15 cellular contexts compared by ENCODE assay signal in the genomic region with DNA sequence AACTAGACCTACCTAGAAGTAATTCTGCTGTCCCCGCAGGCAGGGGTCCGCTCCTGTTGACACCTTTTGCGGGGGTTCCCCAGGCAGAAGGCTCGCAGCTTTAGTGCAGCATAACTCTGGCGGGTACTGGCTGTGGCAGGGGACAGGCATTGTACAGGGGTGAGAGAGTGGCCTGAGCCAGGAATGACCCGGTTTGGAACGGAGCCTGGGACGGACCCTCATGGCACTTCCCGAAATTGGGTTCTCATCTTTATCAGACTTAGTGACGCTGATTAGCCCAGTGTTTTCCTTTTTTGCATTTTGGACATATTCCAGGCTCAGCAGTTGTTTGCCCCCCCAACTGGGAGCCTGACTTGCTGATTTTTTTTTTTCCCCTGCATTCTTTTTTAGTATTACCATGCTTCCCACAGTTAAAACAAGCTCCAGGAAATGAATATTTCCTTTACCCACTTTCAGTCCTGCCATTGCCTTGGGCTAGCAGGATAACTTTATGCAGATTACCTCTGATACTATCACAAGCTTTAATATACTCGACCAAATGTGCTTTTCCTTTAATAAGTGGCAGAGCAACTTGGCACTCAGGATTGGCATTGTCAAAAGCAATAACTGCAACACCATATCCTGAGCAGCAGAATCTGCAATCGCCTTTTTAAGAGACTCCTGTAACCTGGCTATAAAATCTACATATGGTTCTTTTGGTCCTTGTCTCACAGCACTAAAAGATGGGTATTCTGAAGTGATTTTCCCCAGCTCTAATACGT. TPM values are rescaled to one million over a fixed set of nuclear protein-coding genes. Genes with fewer than 3 reads are reported as not detected.
DNase-seq lines count a peak whose midpoint lies in the region; ATAC-seq, FAIRE-seq and TF ChIP-seq lines count a peak whose summit lies in the region.
"Had no signal": no experiment of that assay in that cellular context is flagged by ENCODE, and none has a peak within 500 bp of the region (broad histone marks: within the 10 kb centered on the region; RNA-seq: fewer than 3 reads in every experiment).

No MANE protein-coding gene starts in this region.

- BruUV-seq in IMR-90 (replicated peaks; lab: Mats Ljungman, UMichigan) (no TSS peak), endothelial cell of umbilical vein (replicated peaks; lab: Mats Ljungman, UMichigan) (no TSS peak)

- no peak overlapping the region for H2AFZ ChIP-seq in IMR-90 (replicated peaks; ENCODE audit: low read length, poor library complexity)
- H2AFZ ChIP-seq in endothelial cell of umbilical vein (ENCODE audit: low read depth, low read length): peak overlapping the region; percentile 61

- POLR2A ChIA-PET in IMR-90 (lab: Charles Lee; ENCODE audit: unreplicated experiment): no interaction called here
- POLR2A ChIA-PET in endothelial cell of umbilical vein (lab: Charles Lee): interaction anchor here (1.1 to 2.0 kb wide), 4 partner anchors 9 to 57 kb away, joined by 3 to 11 read pairs (median 4); a partner anchor contains a TSS

- H4K20me1 ChIP-seq in IMR-90 (ENCODE audit: insufficient read depth, low read length) (no peaks in the 10 kb centered on the region), endothelial cell of umbilical vein (replicated peaks; ENCODE audit: control insufficient read depth, extremely low read depth, insufficient read depth, low read length) (no peaks in the 10 kb centered on the region)

- H3K9me1 ChIP-seq in IMR-90 (ENCODE audit: insufficient read depth, low read length) (no peaks in the 10 kb centered on the region), endothelial cell of umbilical vein (replicated peaks; ENCODE audit: control insufficient read depth, extremely low read depth, insufficient read depth, low read length) (no peaks in the 10 kb centered on the region)

- H3K27ac ChIP-seq in IMR-90 (ENCODE audit: insufficient read depth, low read length): no peak overlapping the region
- H3K27ac ChIP-seq in endothelial cell of umbilical vein (ENCODE audit: insufficient read depth, low read depth, low read length): peak overlapping the region; percentile 6
- peak overlapping the region; percentile 20 for H3K27ac ChIP-seq in stomach smooth muscle (ENCODE audit: low read length)
- H3K27ac ChIP-seq: pancreas, RWPE1, WERI-Rb-1 had no signal

- no peak overlapping the region for H3K4me3 ChIP-seq in IMR-90 (ENCODE audit: insufficient read depth, low read depth, low read length)
- H3K4me3 ChIP-seq in endothelial cell of umbilical vein (replicated peaks in 1 of 3; ENCODE audit: insufficient read depth in 1 of 3, low read depth in 1 of 3, low read length in 3 of 3): no peak overlapping the region
- H3K4me3 ChIP-seq in stomach smooth muscle (ENCODE audit: low read length in 2 of 2): no peak overlapping the region
- H3K4me3 ChIP-seq: pancreas had no signal

- no peaks in the 10 kb centered on the region for H3K9me3 Mint-ChIP-seq in mesothelial cell of epicardium
- H3K9me3 Mint-ChIP-seq: T-cell had no signal

- H3K4me1 Mint-ChIP-seq in mesothelial cell of epicardium: peaks cover 67% of the 10 kb centered on the region
- H3K4me1 Mint-ChIP-seq: B cell, T-cell had no signal

- 27% methylated on average over 7 of the region's 13 CpGs; no CpG with 5 or more reads in 1 of the 2 experiments for WGBS in IMR-90 (ENCODE audit: extremely low coverage in 2 of 2, insufficient read length in 1 of 2), 2 experiments

- no peak overlapping the region for H2BK120ac ChIP-seq in IMR-90 (ENCODE audit: low read depth, low read length)

- H3K27ac Mint-ChIP-seq in mesothelial cell of epicardium: peak overlapping the region; percentile 92
- H3K27ac Mint-ChIP-seq: B cell, T-cell had no signal

- H3K14ac ChIP-seq in IMR-90 (replicated peaks; ENCODE audit: low read depth, low read length): no peak overlapping the region

- H3K18ac ChIP-seq in IMR-90 (ENCODE audit: low read depth, low read length): no peak overlapping the region; the same call in 1 of the 2 replicates

- intact Hi-C loops in IMR-90 (cut with micrococcal nuclease): no loop called here
- intact Hi-C loops in endothelial cell of umbilical vein (cut with micrococcal nuclease): no loop called here

- TF ChIP-seq CTCF in IMR-90 (conservative IDR thresholded peaks at IDR 0.05; ENCODE audit: low read depth, low read length) (no peak), endothelial cell of umbilical vein (IDR thresholded peaks at IDR 0.05; ENCODE audit: extremely low read depth in 1 of 2, insufficient read depth in 1 of 2, low read depth in 1 of 2, low read length in 2 of 2) (no peak), mesothelial cell of epicardium (IDR thresholded peaks at IDR 0.05; ENCODE audit: unreplicated experiment) (no peak), omental fat pad (IDR thresholded peaks at IDR 0.05) (no peak)

- no peak overlapping the region for H3K56ac ChIP-seq in IMR-90 (ENCODE audit: extremely low read depth, insufficient read depth, low read length)

- in situ Hi-C loops in IMR-90 (cut with MboI; ENCODE audit: low sequenced_read_pairs): no loop called here

- H4K91ac ChIP-seq in IMR-90 (ENCODE audit: insufficient read depth, low read depth, low read length): no peak overlapping the region

- no peak overlapping the region for H3K4me3 Mint-ChIP-seq in mesothelial cell of epicardium
- H3K4me3 Mint-ChIP-seq: B cell, T-cell had no signal

- DNase-seq in IMR-90: no peak
- peak; percentile 57 for DNase-seq in endothelial cell of umbilical vein (ENCODE audit: low read depth, low spot score)
- DNase-seq in mesothelial cell of epicardium (ENCODE audit: low spot score in 2 of 2, unreplicated experiment in 2 of 2): no peak
- DNase-seq in OCI-M2 (lab: John Stamatoyannopoulos, UW; ENCODE audit: unreplicated experiment): no peak
- DNase-seq in omental fat pad (ENCODE audit: low spot score): no peak
- DNase-seq: activated effector memory CD4-positive, alpha-beta T cell treated with Interleukin-2 at 50 U/mL for 16 hours; cortex of kidney; NCI-H345; pancreas; T-cell; WERI-Rb-1 had no signal

- H2BK20ac ChIP-seq in IMR-90 (ENCODE audit: low read depth, low read length): no peak overlapping the region

- dilution Hi-C loops in IMR-90 (cut with HindIII; ENCODE audit: low sequenced_read_pairs, unreplicated experiment): loop anchor here (25.0 kb wide), 1 partner anchor 240 kb away; no protein-coding TSS in a partner anchor
- dilution Hi-C loops in endothelial cell of umbilical vein (cut with MboI; ENCODE audit: extremely low pct_ligation_motif_present, low sequenced_read_pairs): loop anchor here (25.0 kb wide), 1 partner anchor 365 kb away; no protein-coding TSS in a partner anchor

- H3K27me3 Mint-ChIP-seq in mesothelial cell of epicardium (ENCODE audit: low read depth): no peaks in the 10 kb centered on the region
- H3K27me3 Mint-ChIP-seq: T-cell had no signal

- H3K36me3 Mint-ChIP-seq in mesothelial cell of epicardium: no peaks in the 10 kb centered on the region
- H3K36me3 Mint-ChIP-seq: T-cell had no signal

- H3K36me3 ChIP-seq in IMR-90 (ENCODE audit: control insufficient read depth, insufficient read depth, low read length): no peaks in the 10 kb centered on the region
- no peaks in the 10 kb centered on the region for H3K36me3 ChIP-seq in endothelial cell of umbilical vein (ENCODE audit: control insufficient read depth in 2 of 2, extremely low read depth in 1 of 2, insufficient read depth in 2 of 2, low read length in 2 of 2)
- H3K36me3 ChIP-seq in stomach smooth muscle (ENCODE audit: control insufficient read depth in 2 of 2, insufficient read depth in 2 of 2, low read length in 2 of 2): no peaks in the 10 kb centered on the region
- H3K36me3 ChIP-seq: pancreas, WERI-Rb-1 had no signal

- H2AK9ac ChIP-seq in IMR-90 (replicated peaks; ENCODE audit: low read depth, low read length, poor library complexity): no peak overlapping the region

- H3K27me3 ChIP-seq in IMR-90 (ENCODE audit: control insufficient read depth, insufficient read depth, low read length) (no peaks in the 10 kb centered on the region), endothelial cell of umbilical vein (ENCODE audit: control insufficient read depth in 2 of 2, insufficient read depth in 2 of 2, low read length in 2 of 2) (no peaks in the 10 kb centered on the region), stomach smooth muscle (ENCODE audit: control insufficient read depth in 1 of 2, insufficient read depth in 2 of 2, low read length in 2 of 2) (no peaks in the 10 kb centered on the region)
- H3K27me3 ChIP-seq: pancreas had no signal

- no peak overlapping the region for H3K4ac ChIP-seq in IMR-90 (ENCODE audit: low read depth, low read length)

- no peak overlapping the region for H4K5ac ChIP-seq in IMR-90 (ENCODE audit: low read depth, low read length)

- H3K9ac ChIP-seq in IMR-90 (ENCODE audit: low read depth, low read length) (no peak overlapping the region), endothelial cell of umbilical vein (replicated peaks; ENCODE audit: extremely low read depth, insufficient read depth, low read length) (no peak overlapping the region), stomach smooth muscle (ENCODE audit: low read length in 2 of 2) (peak overlapping the region in 1 of 2 donors; percentile 35)

- no peak overlapping the region for H2BK15ac ChIP-seq in IMR-90 (ENCODE audit: low read depth, low read length)

- TF ChIP-seq RAD21 in IMR-90 (IDR thresholded peaks at IDR 0.05; ENCODE audit: low read length): no peak

- no peak overlapping the region for H3K23ac ChIP-seq in IMR-90 (ENCODE audit: low read depth, low read length)

- FAIRE-seq in endothelial cell of umbilical vein (lab: Jason Lieb, UNC): peak; percentile 80

- no peaks in the 10 kb centered on the region for H3K79me1 ChIP-seq in IMR-90 (ENCODE audit: low read depth in 1 of 2, low read length in 2 of 2)

- no peaks in the 10 kb centered on the region; the same call in 1 of the 2 replicates for H3K4me1 ChIP-seq in IMR-90 (ENCODE audit: control insufficient read depth, insufficient read depth, low read length)
- H3K4me1 ChIP-seq in endothelial cell of umbilical vein (ENCODE audit: control insufficient read depth, extremely low read depth, insufficient read depth, low read length): peaks cover 15% of the 10 kb centered on the region
- peaks cover 22% of the 10 kb centered on the region for H3K4me1 ChIP-seq in stomach smooth muscle (ENCODE audit: control insufficient read depth, insufficient read depth, low read length)

- no peak for ATAC-seq in IMR-90 (ENCODE audit: low read depth)
- ATAC-seq in HG03442 (IDR thresholded peaks at IDR 0.05; ENCODE audit: unreplicated experiment): no peak
- no peak for ATAC-seq in omental fat pad (ENCODE audit: low FRiP score)
- ATAC-seq: T-cell had no signal

- no peaks in the 10 kb centered on the region for H3K79me2 ChIP-seq in endothelial cell of umbilical vein (ENCODE audit: control insufficient read depth, insufficient read depth, low read length)

- no peak overlapping the region for H2AK5ac ChIP-seq in IMR-90 (ENCODE audit: low read depth, low read length)

- TF ChIP-seq POLR2A in IMR-90 (IDR thresholded peaks at IDR 0.05; ENCODE audit: low read depth, low read length) (no peak), endothelial cell of umbilical vein (IDR thresholded peaks at IDR 0.05; ENCODE audit: low read depth, low read length) (no peak)

- H3K9me3 ChIP-seq in IMR-90 (ENCODE audit: control insufficient read depth, insufficient read depth, low read length): no peaks in the 10 kb centered on the region
- no peaks in the 10 kb centered on the region for H3K9me3 ChIP-seq in endothelial cell of umbilical vein (replicated peaks; ENCODE audit: control insufficient read depth, insufficient read depth, low read length)
- no peaks in the 10 kb centered on the region for H3K9me3 ChIP-seq in stomach smooth muscle (ENCODE audit: control insufficient read depth in 2 of 2, low read length in 2 of 2)
- H3K9me3 ChIP-seq: pancreas had no signal

- H3K4me2 ChIP-seq in IMR-90 (ENCODE audit: low read depth, low read length): no peak overlapping the region
- H3K4me2 ChIP-seq in endothelial cell of umbilical vein (ENCODE audit: insufficient read depth, low read length): peak overlapping the region; percentile 27

- no peak overlapping the region for H4K8ac ChIP-seq in IMR-90 (ENCODE audit: low read depth in 2 of 2, low read length in 2 of 2)

- CTCF ChIA-PET in IMR-90 (lab: Yijun Ruan, JAX): interaction anchor here (1.8 kb wide), 1 partner anchor 7 kb away, joined by 8 read pairs; no protein-coding TSS in a partner anchor
- CTCF ChIA-PET in endothelial cell of umbilical vein (lab: Charles Lee): interaction anchor here (0.8 to 5.1 kb wide), 16 partner anchors 8 to 366 kb away, joined by 3 to 33 read pairs (median 5); no protein-coding TSS in a partner anchor

- peak overlapping the region; percentile 70 for H2BK5ac ChIP-seq in IMR-90 (ENCODE audit: low read depth, low read length, poor library complexity, severe bottlenecking)

RNA-seq across cellular contexts. Expression of a gene that starts 55.9 kb away (rescaled TPM):
- total RNA-seq in IMR-90 (2012; rRNA removed): 782 and 992 TPM in 2 replicates
- 725 and 739 TPM in 2 replicates for polyA plus RNA-seq in IMR-90 (2012; rRNA removed)
- polyA plus RNA-seq in IMR-90 (2012; cell fraction: cytosol; rRNA removed): 709 and 1,014 TPM in 2 replicates
- 487 and 886 TPM in 2 replicates for polyA plus RNA-seq in IMR-90 (2012; cell fraction: nucleus; rRNA removed; ENCODE audit: low replicate concordance)
- total RNA-seq in endothelial cell of umbilical vein: 547 and 590 TPM in 2 replicates
- 660 and 666 TPM in 2 replicates for polyA plus RNA-seq in endothelial cell of umbilical vein
- 591 and 614 TPM in 2 replicates for polyA plus RNA-seq in endothelial cell of umbilical vein (2011; cell fraction: cytosol; rRNA removed)
- 508 and 517 TPM in 2 replicates for polyA plus RNA-seq in endothelial cell of umbilical vein (2011; cell fraction: nucleus; rRNA removed)
- polyA plus RNA-seq in endothelial cell of umbilical vein (2012): 427 and 456 TPM in 2 replicates
- 633 and 649 TPM in 2 replicates for polyA minus RNA-seq in endothelial cell of umbilical vein
- 55.7 TPM for polyA minus RNA-seq in endothelial cell of umbilical vein (2011; cell fraction: cytosol; rRNA and poly(A)+ RNA removed)
- polyA minus RNA-seq in endothelial cell of umbilical vein (2011; cell fraction: nucleus; rRNA and poly(A)+ RNA removed): 186 and 244 TPM in 2 replicates
- 227 to 229 TPM (median 227 TPM) in 3 replicates for total RNA-seq in mesothelial cell of epicardium
- 100 to 1,000 TPM; 114 to 219 (median 135) TPM for total RNA-seq in omental fat pad
